In genomic region chr13:46588019-46588418, GRCh38 we compare ENCODE assay signal across 12 cellular contexts. TPM values are rescaled to one million over a fixed set of nuclear protein-coding genes. Genes with fewer than 3 reads are reported as not detected.
DNase-seq lines count a peak whose midpoint lies in the region; ATAC-seq and TF ChIP-seq lines count a peak whose summit lies in the region.
"Had no signal": no experiment of that assay in that cellular context is flagged by ENCODE, and none has a peak within 500 bp of the region (broad histone marks: within the 10 kb centered on the region; RNA-seq: fewer than 3 reads in every experiment).

No MANE protein-coding gene starts in this region.

- no peaks in the 10 kb centered on the region for H3K36me3 Mint-ChIP-seq in activated B cell treated with CpG ODN at 0.5 μM for 24 hours (ENCODE audit: low read depth)
- no peaks in the 10 kb centered on the region for H3K36me3 Mint-ChIP-seq in activated naive CD4-positive, alpha-beta T cell treated with anti-CD3 and anti-CD28 coated beads, Interleukin-2, amount 10 ng/mL, durations not matched to agents 7 days and 5 days

- intact Hi-C loops in activated B cell treated with CpG ODN at 0.5 μM for 24 hours (cut with micrococcal nuclease): loop anchor here (1.0 to 5.0 kb wide), 3 partner anchors 10 to 34 kb away; no protein-coding TSS in a partner anchor

- no peak for TF ChIP-seq CTCF in activated B cell treated with CpG ODN at 0.5 μM for 24 hours (IDR thresholded peaks at IDR 0.05)

- no peak for DNase-seq in activated B cell treated with CpG ODN at 0.5 μM for 24 hours
- DNase-seq in NCI-H187 (lab: John Stamatoyannopoulos, UW): no peak
- DNase-seq in left lobe of liver (ENCODE audit: low spot score): no peak
- no peak for DNase-seq in activated naive CD4-positive, alpha-beta T cell treated with anti-CD3 and anti-CD28 coated beads, Interleukin-2, amount 10 ng/mL, durations not matched to agents 7 days and 5 days
- DNase-seq in NCI-H146 (lab: John Stamatoyannopoulos, UW): no peak
- DNase-seq: NCI-H1092 treated with DMSO at 0.1 percent for 48 hours; stimulated activated naive CD8-positive, alpha-beta T cell treated with anti-CD3 and anti-CD28 coated beads, Interleukin-15, amount 100 ng/mL, for 72 hours; WERI-Rb-1 had no signal

- ATAC-seq in GM18498 (IDR thresholded peaks at IDR 0.05; ENCODE audit: unreplicated experiment): peak; percentile 50
- ATAC-seq in GM21515 (IDR thresholded peaks at IDR 0.05; ENCODE audit: unreplicated experiment): peak; percentile 45
- peak; percentile 59 for ATAC-seq in HG03135 (IDR thresholded peaks at IDR 0.05; ENCODE audit: unreplicated experiment)
- ATAC-seq in activated B cell treated with CpG ODN at 0.5 μM for 24 hours (ENCODE audit: low read depth): peak; percentile 69
- ATAC-seq in left lobe of liver: no peak
- ATAC-seq: stimulated activated naive CD8-positive, alpha-beta T cell treated with anti-CD3 and anti-CD28 coated beads, Interleukin-15, amount 100 ng/mL, for 72 hours had no signal

- no peaks in the 10 kb centered on the region for H3K9me3 Mint-ChIP-seq in activated B cell treated with CpG ODN at 0.5 μM for 24 hours
- no peaks in the 10 kb centered on the region for H3K9me3 Mint-ChIP-seq in activated naive CD4-positive, alpha-beta T cell treated with anti-CD3 and anti-CD28 coated beads, Interleukin-2, amount 10 ng/mL, durations not matched to agents 7 days and 5 days
- H3K9me3 Mint-ChIP-seq: activated T-helper 2 cell treated with anti-CD3 and anti-CD28 coated beads, Interferon-gamma antibody, Interleukin-2, Interleukin-4, amounts not matched to agents 10 μg/mL and 5 μg/mL and 100 μg/mL, durations not matched to agents 14 hours and 24 hours and 36 hours; stimulated activated naive CD8-positive, alpha-beta T cell treated with anti-CD3 and anti-CD28 coated beads, Interleukin-15, amount 100 ng/mL, for 72 hours had no signal

- POLR2A ChIA-PET in activated B cell treated with CpG ODN at 0.5 μM for 24 hours (lab: Charles Lee): interaction anchor here (0.7 to 3.2 kb wide), 4 partner anchors 8 to 74 kb away, joined by 3 to 28 read pairs (median 4); partner anchors contain the start of gene LRCH1

- CTCF ChIA-PET in activated B cell treated with CpG ODN at 0.5 μM for 24 hours (lab: Charles Lee): interaction anchor here (1.1 to 3.6 kb wide), 2 partner anchors 9 to 36 kb away, joined by 3 to 14 read pairs; no protein-coding TSS in a partner anchor
- CTCF ChIA-PET in activated naive CD4-positive, alpha-beta T cell treated with anti-CD3 and anti-CD28 coated beads, Interleukin-2, amount 10 ng/mL, durations not matched to agents 7 days and 5 days (lab: Charles Lee): no interaction called here

- peak overlapping the region; percentile 87 for H3K27ac Mint-ChIP-seq in activated B cell treated with CpG ODN at 0.5 μM for 24 hours
- no peak overlapping the region for H3K27ac Mint-ChIP-seq in activated naive CD4-positive, alpha-beta T cell treated with anti-CD3 and anti-CD28 coated beads, Interleukin-2, amount 10 ng/mL, durations not matched to agents 7 days and 5 days
- H3K27ac Mint-ChIP-seq: activated T-helper 2 cell treated with anti-CD3 and anti-CD28 coated beads, Interferon-gamma antibody, Interleukin-2, Interleukin-4, amounts not matched to agents 10 μg/mL and 5 μg/mL and 100 μg/mL, durations not matched to agents 14 hours and 24 hours and 36 hours; stimulated activated naive CD8-positive, alpha-beta T cell treated with anti-CD3 and anti-CD28 coated beads, Interleukin-15, amount 100 ng/mL, for 72 hours had no signal

- H3K4me1 Mint-ChIP-seq in activated B cell treated with CpG ODN at 0.5 μM for 24 hours: peaks cover 99% of the 10 kb centered on the region
- peaks cover 41% of the 10 kb centered on the region for H3K4me1 Mint-ChIP-seq in activated naive CD4-positive, alpha-beta T cell treated with anti-CD3 and anti-CD28 coated beads, Interleukin-2, amount 10 ng/mL, durations not matched to agents 7 days and 5 days

- H3K27me3 Mint-ChIP-seq in activated B cell treated with CpG ODN at 0.5 μM for 24 hours: no peaks in the 10 kb centered on the region
- no peaks in the 10 kb centered on the region for H3K27me3 Mint-ChIP-seq in activated naive CD4-positive, alpha-beta T cell treated with anti-CD3 and anti-CD28 coated beads, Interleukin-2, amount 10 ng/mL, durations not matched to agents 7 days and 5 days
- H3K27me3 Mint-ChIP-seq: stimulated activated naive CD8-positive, alpha-beta T cell treated with anti-CD3 and anti-CD28 coated beads, Interleukin-15, amount 100 ng/mL, for 72 hours had no signal

- peak overlapping the region; percentile 59 for H3K4me3 Mint-ChIP-seq in activated B cell treated with CpG ODN at 0.5 μM for 24 hours
- H3K4me3 Mint-ChIP-seq in activated naive CD4-positive, alpha-beta T cell treated with anti-CD3 and anti-CD28 coated beads, Interleukin-2, amount 10 ng/mL, durations not matched to agents 7 days and 5 days: no peak overlapping the region
- H3K4me3 Mint-ChIP-seq: stimulated activated naive CD8-positive, alpha-beta T cell treated with anti-CD3 and anti-CD28 coated beads, Interleukin-15, amount 100 ng/mL, for 72 hours had no signal

RNA-seq across cellular contexts. Expression of gene LRCH1, which starts 35.0 kb away (rescaled TPM):
- total RNA-seq in activated B cell treated with CpG ODN at 0.5 μM for 24 hours: 44.0 and 46.3 TPM in 2 replicates
- 6.0 TPM for total RNA-seq in left lobe of liver
